1 cellular context compared by ENCODE assay signal in the genomic region with DNA sequence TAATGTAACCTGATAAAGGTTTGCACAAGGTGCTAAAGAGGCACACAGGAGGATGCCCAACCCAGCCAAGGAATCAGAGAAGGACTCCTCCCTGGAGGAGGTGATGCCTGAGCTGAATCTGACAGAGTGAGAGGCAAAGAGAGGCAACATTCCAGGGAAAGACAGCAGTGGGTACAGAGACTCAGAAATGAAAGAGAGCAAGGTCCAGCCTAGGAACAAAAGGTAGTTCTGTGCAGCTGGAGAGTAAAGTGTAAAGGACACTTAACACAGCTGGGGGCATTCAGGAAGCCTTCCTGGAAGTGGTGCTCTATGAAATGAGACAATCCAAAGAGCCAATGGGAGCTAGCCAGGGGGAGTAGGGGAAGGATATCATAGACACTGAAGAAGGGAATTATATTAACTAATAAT.
A peak's percentile ranks its signal among the peaks of the same experiment; 100 is the strongest.
TF ChIP-seq lines count a peak whose summit lies in the region.

No MANE protein-coding gene starts in this region.

TF ChIP-seq in HepG2, 621 proteins besides CTCF, POLR2A, EP300 and RAD21 (continued from another document and continues in another):
- TF ChIP-seq ZNF446 (CRISPR knock-in tag; IDR thresholded peaks at IDR 0.05), result no peak
- TF ChIP-seq TEAD3 (CRISPR knock-in tag; optimal IDR thresholded peaks at IDR 0.05; ENCODE audit: borderline replicate concordance), result peak; percentile 99
- 0 out of 2 replicates have a peak, but pooled peaks have one; percentile 71 for TF ChIP-seq SAFB2 (CRISPR knock-in tag; IDR thresholded peaks at IDR 0.05; ENCODE audit: borderline replicate concordance, low read depth)
- 0 out of 2 replicates have a peak, but pooled peaks have one; percentile 50 for TF ChIP-seq ZNF124 (CRISPR knock-in tag; IDR thresholded peaks at IDR 0.05)
- TF ChIP-seq YEATS2 (CRISPR knock-in tag; IDR thresholded peaks at IDR 0.05; ENCODE audit: borderline replicate concordance), result peak; percentile 28; the same call in 1 of the 2 replicates
- no peak for TF ChIP-seq ZMAT3 (CRISPR knock-in tag; conservative IDR thresholded peaks at IDR 0.05)
- no peak for TF ChIP-seq ZNF589 (CRISPR knock-in tag; conservative IDR thresholded peaks at IDR 0.05)
- no peak for TF ChIP-seq SRF (IDR thresholded peaks at IDR 0.05; ENCODE audit: low read depth, low read length)
- no peak for TF ChIP-seq HMG20B (CRISPR knock-in tag; conservative IDR thresholded peaks at IDR 0.05)
- TF ChIP-seq ZNF75D (CRISPR knock-in tag; IDR thresholded peaks at IDR 0.05; ENCODE audit: borderline replicate concordance), result no peak
- peak; percentile 97 for TF ChIP-seq HNF4G (IDR thresholded peaks at IDR 0.05; ENCODE audit: borderline replicate concordance, low read depth, low read length)
- TF ChIP-seq HNF4G (CRISPR knock-in tag; IDR thresholded peaks at IDR 0.05; ENCODE audit: borderline replicate concordance, low read depth), result peak; percentile 90; the same call in 1 of the 2 replicates
- peak; percentile 32; the same call in 1 of the 2 replicates for TF ChIP-seq PPARG (CRISPR knock-in tag; conservative IDR thresholded peaks at IDR 0.05)
- peak; percentile 25; the same call in 1 of the 2 replicates for TF ChIP-seq TBX3 (IDR thresholded peaks at IDR 0.05; ENCODE audit: borderline replicate concordance)
- no peak for TF ChIP-seq ZBTB8A (CRISPR knock-in tag; IDR thresholded peaks at IDR 0.05; ENCODE audit: borderline replicate concordance, low read depth)
- no peak for TF ChIP-seq ZNF460 (CRISPR knock-in tag; IDR thresholded peaks at IDR 0.05; ENCODE audit: borderline replicate concordance)
- TF ChIP-seq, protein P1, sequence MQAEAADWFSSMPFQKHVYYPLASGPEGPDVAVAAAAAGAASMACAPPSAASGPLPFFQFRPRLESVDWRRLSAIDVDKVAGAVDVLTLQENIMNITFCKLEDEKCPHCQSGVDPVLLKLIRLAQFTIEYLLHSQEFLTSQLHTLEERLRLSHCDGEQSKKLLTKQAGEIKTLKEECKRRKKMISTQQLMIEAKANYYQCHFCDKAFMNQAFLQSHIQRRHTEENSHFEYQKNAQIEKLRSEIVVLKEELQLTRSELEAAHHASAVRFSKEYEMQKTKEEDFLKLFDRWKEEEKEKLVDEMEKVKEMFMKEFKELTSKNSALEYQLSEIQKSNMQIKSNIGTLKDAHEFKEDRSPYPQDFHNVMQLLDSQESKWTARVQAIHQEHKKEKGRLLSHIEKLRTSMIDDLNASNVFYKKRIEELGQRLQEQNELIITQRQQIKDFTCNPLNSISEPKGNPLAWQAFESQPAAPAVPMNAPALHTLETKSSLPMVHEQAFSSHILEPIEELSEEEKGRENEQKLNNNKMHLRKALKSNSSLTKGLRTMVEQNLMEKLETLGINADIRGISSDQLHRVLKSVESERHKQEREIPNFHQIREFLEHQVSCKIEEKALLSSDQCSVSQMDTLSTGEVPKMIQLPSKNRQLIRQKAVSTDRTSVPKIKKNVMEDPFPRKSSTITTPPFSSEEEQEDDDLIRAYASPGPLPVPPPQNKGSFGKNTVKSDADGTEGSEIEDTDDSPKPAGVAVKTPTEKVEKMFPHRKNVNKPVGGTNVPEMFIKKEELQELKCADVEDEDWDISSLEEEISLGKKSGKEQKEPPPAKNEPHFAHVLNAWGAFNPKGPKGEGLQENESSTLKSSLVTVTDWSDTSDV (CRISPR knock-in tag; IDR thresholded peaks at IDR 0.05), result no peak
- TF ChIP-seq, protein P2, sequence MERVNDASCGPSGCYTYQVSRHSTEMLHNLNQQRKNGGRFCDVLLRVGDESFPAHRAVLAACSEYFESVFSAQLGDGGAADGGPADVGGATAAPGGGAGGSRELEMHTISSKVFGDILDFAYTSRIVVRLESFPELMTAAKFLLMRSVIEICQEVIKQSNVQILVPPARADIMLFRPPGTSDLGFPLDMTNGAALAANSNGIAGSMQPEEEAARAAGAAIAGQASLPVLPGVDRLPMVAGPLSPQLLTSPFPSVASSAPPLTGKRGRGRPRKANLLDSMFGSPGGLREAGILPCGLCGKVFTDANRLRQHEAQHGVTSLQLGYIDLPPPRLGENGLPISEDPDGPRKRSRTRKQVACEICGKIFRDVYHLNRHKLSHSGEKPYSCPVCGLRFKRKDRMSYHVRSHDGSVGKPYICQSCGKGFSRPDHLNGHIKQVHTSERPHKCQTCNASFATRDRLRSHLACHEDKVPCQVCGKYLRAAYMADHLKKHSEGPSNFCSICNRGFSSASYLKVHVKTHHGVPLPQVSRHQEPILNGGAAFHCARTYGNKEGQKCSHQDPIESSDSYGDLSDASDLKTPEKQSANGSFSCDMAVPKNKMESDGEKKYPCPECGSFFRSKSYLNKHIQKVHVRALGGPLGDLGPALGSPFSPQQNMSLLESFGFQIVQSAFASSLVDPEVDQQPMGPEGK (CRISPR knock-in tag; IDR thresholded peaks at IDR 0.05), result peak; percentile 83
- TF ChIP-seq NFYB (CRISPR knock-in tag; IDR thresholded peaks at IDR 0.05), result 0 out of 2 replicates have a peak, but pooled peaks have one; percentile 1
- TF ChIP-seq ERF (CRISPR knock-in tag; IDR thresholded peaks at IDR 0.05), result peak; percentile 72
- TF ChIP-seq, protein P3, sequence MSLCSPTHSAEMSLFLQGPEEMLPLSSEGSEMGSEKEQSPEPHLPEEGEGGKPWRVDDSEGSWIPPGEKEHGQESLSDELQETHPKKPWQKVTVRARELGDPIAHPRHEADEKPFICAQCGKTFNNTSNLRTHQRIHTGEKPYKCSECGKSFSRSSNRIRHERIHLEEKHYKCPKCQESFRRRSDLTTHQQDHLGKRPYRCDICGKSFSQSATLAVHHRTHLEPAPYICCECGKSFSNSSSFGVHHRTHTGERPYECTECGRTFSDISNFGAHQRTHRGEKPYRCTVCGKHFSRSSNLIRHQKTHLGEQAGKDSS (CRISPR knock-in tag; IDR thresholded peaks at IDR 0.05; ENCODE audit: borderline replicate concordance, low read depth), result peak; percentile 72; the same call in 1 of the 2 replicates
- no peak for TF ChIP-seq HOXA9 (CRISPR knock-in tag; IDR thresholded peaks at IDR 0.05; ENCODE audit: borderline replicate concordance)
- TF ChIP-seq SIX1 (CRISPR knock-in tag; IDR thresholded peaks at IDR 0.05; ENCODE audit: borderline replicate concordance), result no peak
- 0 out of 2 replicates have a peak, but pooled peaks have one; percentile 31 for TF ChIP-seq ARNT2 (CRISPR knock-in tag; IDR thresholded peaks at IDR 0.05; ENCODE audit: low read depth)
- TF ChIP-seq ZNF572 (CRISPR knock-in tag; IDR thresholded peaks at IDR 0.05), result no peak
- peak; percentile 65; the same call in 1 of the 2 replicates for TF ChIP-seq ATF1 (CRISPR knock-in tag; IDR thresholded peaks at IDR 0.05)
- TF ChIP-seq RXRB (CRISPR knock-in tag; IDR thresholded peaks at IDR 0.05; ENCODE audit: borderline replicate concordance), result peak; percentile 72
- TF ChIP-seq FOXO1 (CRISPR knock-in tag; IDR thresholded peaks at IDR 0.05), result peak; percentile 48; the same call in 1 of the 2 replicates
- TF ChIP-seq ZNF557 (CRISPR knock-in tag; IDR thresholded peaks at IDR 0.05), result no peak
- TF ChIP-seq, protein P4, sequence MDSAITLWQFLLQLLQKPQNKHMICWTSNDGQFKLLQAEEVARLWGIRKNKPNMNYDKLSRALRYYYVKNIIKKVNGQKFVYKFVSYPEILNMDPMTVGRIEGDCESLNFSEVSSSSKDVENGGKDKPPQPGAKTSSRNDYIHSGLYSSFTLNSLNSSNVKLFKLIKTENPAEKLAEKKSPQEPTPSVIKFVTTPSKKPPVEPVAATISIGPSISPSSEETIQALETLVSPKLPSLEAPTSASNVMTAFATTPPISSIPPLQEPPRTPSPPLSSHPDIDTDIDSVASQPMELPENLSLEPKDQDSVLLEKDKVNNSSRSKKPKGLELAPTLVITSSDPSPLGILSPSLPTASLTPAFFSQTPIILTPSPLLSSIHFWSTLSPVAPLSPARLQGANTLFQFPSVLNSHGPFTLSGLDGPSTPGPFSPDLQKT (CRISPR knock-in tag; IDR thresholded peaks at IDR 0.05; ENCODE audit: borderline replicate concordance), result no peak
- no peak for TF ChIP-seq SIN3B (IDR thresholded peaks at IDR 0.05; ENCODE audit: low read length)
- TF ChIP-seq, protein P5, sequence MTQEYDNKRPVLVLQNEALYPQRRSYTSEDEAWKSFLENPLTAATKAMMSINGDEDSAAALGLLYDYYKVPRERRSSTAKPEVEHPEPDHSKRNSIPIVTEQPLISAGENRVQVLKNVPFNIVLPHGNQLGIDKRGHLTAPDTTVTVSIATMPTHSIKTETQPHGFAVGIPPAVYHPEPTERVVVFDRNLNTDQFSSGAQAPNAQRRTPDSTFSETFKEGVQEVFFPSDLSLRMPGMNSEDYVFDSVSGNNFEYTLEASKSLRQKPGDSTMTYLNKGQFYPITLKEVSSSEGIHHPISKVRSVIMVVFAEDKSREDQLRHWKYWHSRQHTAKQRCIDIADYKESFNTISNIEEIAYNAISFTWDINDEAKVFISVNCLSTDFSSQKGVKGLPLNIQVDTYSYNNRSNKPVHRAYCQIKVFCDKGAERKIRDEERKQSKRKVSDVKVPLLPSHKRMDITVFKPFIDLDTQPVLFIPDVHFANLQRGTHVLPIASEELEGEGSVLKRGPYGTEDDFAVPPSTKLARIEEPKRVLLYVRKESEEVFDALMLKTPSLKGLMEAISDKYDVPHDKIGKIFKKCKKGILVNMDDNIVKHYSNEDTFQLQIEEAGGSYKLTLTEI (CRISPR knock-in tag; conservative IDR thresholded peaks at IDR 0.05), result no peak
- TF ChIP-seq LCORL (IDR thresholded peaks at IDR 0.05), result no peak
- TF ChIP-seq LCORL (CRISPR knock-in tag; IDR thresholded peaks at IDR 0.05), result peak; percentile 58; the same call in 1 of the 2 replicates
- TF ChIP-seq ZNF333 (CRISPR knock-in tag; IDR thresholded peaks at IDR 0.05; ENCODE audit: borderline replicate concordance), result no peak
- no peak for TF ChIP-seq ARNT (IDR thresholded peaks at IDR 0.05)
- peak; percentile 86 for TF ChIP-seq SOX13 (IDR thresholded peaks at IDR 0.05)
- peak in 1 of 2 experiments; percentile 96; a peak in 2 of 4 replicates for TF ChIP-seq SOX13 (CRISPR knock-in tag; conservative IDR thresholded peaks at IDR 0.05 in 1 of 2, IDR thresholded peaks at IDR 0.05 in 1 of 2)
- no peak for TF ChIP-seq HNRNPUL1 (IDR thresholded peaks at IDR 0.05; ENCODE audit: low read depth, low read length)
- TF ChIP-seq, protein P6, sequence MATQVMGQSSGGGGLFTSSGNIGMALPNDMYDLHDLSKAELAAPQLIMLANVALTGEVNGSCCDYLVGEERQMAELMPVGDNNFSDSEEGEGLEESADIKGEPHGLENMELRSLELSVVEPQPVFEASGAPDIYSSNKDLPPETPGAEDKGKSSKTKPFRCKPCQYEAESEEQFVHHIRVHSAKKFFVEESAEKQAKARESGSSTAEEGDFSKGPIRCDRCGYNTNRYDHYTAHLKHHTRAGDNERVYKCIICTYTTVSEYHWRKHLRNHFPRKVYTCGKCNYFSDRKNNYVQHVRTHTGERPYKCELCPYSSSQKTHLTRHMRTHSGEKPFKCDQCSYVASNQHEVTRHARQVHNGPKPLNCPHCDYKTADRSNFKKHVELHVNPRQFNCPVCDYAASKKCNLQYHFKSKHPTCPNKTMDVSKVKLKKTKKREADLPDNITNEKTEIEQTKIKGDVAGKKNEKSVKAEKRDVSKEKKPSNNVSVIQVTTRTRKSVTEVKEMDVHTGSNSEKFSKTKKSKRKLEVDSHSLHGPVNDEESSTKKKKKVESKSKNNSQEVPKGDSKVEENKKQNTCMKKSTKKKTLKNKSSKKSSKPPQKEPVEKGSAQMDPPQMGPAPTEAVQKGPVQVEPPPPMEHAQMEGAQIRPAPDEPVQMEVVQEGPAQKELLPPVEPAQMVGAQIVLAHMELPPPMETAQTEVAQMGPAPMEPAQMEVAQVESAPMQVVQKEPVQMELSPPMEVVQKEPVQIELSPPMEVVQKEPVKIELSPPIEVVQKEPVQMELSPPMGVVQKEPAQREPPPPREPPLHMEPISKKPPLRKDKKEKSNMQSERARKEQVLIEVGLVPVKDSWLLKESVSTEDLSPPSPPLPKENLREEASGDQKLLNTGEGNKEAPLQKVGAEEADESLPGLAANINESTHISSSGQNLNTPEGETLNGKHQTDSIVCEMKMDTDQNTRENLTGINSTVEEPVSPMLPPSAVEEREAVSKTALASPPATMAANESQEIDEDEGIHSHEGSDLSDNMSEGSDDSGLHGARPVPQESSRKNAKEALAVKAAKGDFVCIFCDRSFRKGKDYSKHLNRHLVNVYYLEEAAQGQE (IDR thresholded peaks at IDR 0.05; ENCODE audit: borderline replicate concordance in 1 of 2, low read depth in 1 of 2, low read length in 2 of 2), result peak in 1 of 2 experiments; percentile 56; a peak in 1 of 4 replicates
- TF ChIP-seq ZBTB21 (CRISPR knock-in tag; IDR thresholded peaks at IDR 0.05), result 0 out of 2 replicates have a peak, but pooled peaks have one; percentile 42
- TF ChIP-seq ZNF329 (CRISPR knock-in tag; IDR thresholded peaks at IDR 0.05; ENCODE audit: low read depth), result no peak
- peak; percentile 70 for TF ChIP-seq DPF2 (CRISPR knock-in tag; IDR thresholded peaks at IDR 0.05; ENCODE audit: borderline replicate concordance, low read depth)
- no peak for TF ChIP-seq FOXM1 (CRISPR knock-in tag; IDR thresholded peaks at IDR 0.05)
- TF ChIP-seq SP140L (CRISPR knock-in tag; IDR thresholded peaks at IDR 0.05; ENCODE audit: borderline replicate concordance), result no peak
- peak; percentile 88 for TF ChIP-seq BCL6 (CRISPR knock-in tag; IDR thresholded peaks at IDR 0.05)
